ENCODE assay signal across 10 cellular contexts in the genomic region with DNA sequence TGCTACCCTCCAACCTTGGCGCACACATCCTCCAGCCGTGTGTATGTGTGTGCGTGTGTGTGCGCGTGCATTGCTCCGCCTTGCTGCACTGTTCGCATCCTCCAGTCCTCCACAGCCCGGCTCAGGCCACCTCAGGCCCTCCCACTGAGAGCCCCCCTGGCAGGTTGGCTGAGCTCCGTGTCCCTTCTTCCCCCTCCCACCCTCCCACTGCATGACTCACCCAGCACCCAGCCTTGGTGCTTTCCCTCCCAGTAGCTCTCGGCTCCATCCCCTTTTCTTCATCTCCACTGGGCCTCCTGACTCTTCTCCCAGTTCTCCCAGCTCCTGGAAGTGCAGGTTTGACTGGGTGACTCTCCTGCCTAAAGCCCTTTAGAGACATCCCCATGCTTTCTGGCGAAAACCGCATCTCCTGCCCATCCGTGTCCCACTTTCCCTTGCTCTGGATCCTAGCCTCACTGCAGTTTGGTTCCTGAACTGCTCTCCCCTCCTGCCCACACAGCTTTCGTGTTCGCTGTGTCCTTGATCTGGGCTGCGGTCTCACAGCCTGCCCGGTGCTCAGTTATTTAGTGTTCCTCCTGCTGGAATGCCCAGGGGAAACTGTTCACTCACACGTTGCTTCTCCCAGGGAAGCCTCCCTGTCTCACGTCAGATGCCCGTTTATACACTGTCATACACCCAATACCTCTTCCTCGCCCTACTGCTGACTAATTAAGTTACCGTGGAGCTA. TPM values are rescaled to one million over a fixed set of nuclear protein-coding genes. Genes with fewer than 3 reads are reported as not detected.
A peak's percentile ranks its signal among the peaks of the same experiment; 100 is the strongest.
DNase-seq lines count a peak whose midpoint lies in the region; ATAC-seq and TF ChIP-seq lines count a peak whose summit lies in the region.
"Had no signal": no experiment of that assay in that cellular context is flagged by ENCODE, and none has a peak within 500 bp of the region (broad histone marks: within the 10 kb centered on the region; RNA-seq: fewer than 3 reads in every experiment).

No MANE protein-coding gene starts in this region.

- peaks cover 10% of the 10 kb centered on the region for H3K4me1 Mint-ChIP-seq in progenitor cell of endocrine pancreas (ENCODE audit: low read depth)
- H3K4me1 Mint-ChIP-seq in stimulated activated naive B cell treated with anti-CD40 and anti-IgM and Interleukin-4, amounts not matched to agents 10 μg/mL and 1 μg/mL and 100 μg/mL, for 72 hours = peaks cover 18 to 46% of the 10 kb centered on the region in 2 donors

- H3K36me3 Mint-ChIP-seq in progenitor cell of endocrine pancreas (ENCODE audit: insufficient read depth) = peaks cover 5% of the 10 kb centered on the region
- peaks cover 28 to 42% of the 10 kb centered on the region in 2 donors for H3K36me3 Mint-ChIP-seq in stimulated activated naive B cell treated with anti-CD40 and anti-IgM and Interleukin-4, amounts not matched to agents 10 μg/mL and 1 μg/mL and 100 μg/mL, for 72 hours

- peak; percentile 4 for ATAC-seq in esophagus mucosa
- ATAC-seq in stimulated activated naive B cell treated with anti-CD40 and anti-IgM and Interleukin-4, amounts not matched to agents 10 μg/mL and 1 μg/mL and 100 μg/mL, for 72 hours (replicated peaks) = no peak
- no peak for ATAC-seq in HG03460 (IDR thresholded peaks at IDR 0.05; ENCODE audit: unreplicated experiment)

- TF ChIP-seq CTCF in RWPE1 (conservative IDR thresholded peaks at IDR 0.05; ENCODE audit: low read depth) = no peak
- no peak for TF ChIP-seq CTCF in progenitor cell of endocrine pancreas (IDR thresholded peaks at IDR 0.05; ENCODE audit: unreplicated experiment)

- no peaks in the 10 kb centered on the region for H3K9me3 Mint-ChIP-seq in progenitor cell of endocrine pancreas (ENCODE audit: low read depth)
- H3K9me3 Mint-ChIP-seq in stimulated activated naive B cell treated with anti-CD40 and anti-IgM and Interleukin-4, amounts not matched to agents 10 μg/mL and 1 μg/mL and 100 μg/mL, for 72 hours = no peaks in the 10 kb centered on the region
- H3K9me3 Mint-ChIP-seq: naive B cell had no signal

- peak overlapping the region; percentile 23 for H3K27ac ChIP-seq in RWPE1

- CTCF ChIA-PET in RWPE1 (lab: Yijun Ruan, JAX) = no interaction called here

- no peaks in the 10 kb centered on the region for H3K27me3 Mint-ChIP-seq in progenitor cell of endocrine pancreas
- H3K27me3 Mint-ChIP-seq in stimulated activated naive B cell treated with anti-CD40 and anti-IgM and Interleukin-4, amounts not matched to agents 10 μg/mL and 1 μg/mL and 100 μg/mL, for 72 hours = no peaks in the 10 kb centered on the region
- H3K27me3 Mint-ChIP-seq: naive B cell had no signal

- no peak overlapping the region for H3K4me3 Mint-ChIP-seq in progenitor cell of endocrine pancreas (ENCODE audit: low read depth)
- no peak overlapping the region for H3K4me3 Mint-ChIP-seq in stimulated activated naive B cell treated with anti-CD40 and anti-IgM and Interleukin-4, amounts not matched to agents 10 μg/mL and 1 μg/mL and 100 μg/mL, for 72 hours
- H3K4me3 Mint-ChIP-seq: naive B cell had no signal

- peak overlapping the region; percentile 21 for H3K27ac Mint-ChIP-seq in progenitor cell of endocrine pancreas
- H3K27ac Mint-ChIP-seq in stimulated activated naive B cell treated with anti-CD40 and anti-IgM and Interleukin-4, amounts not matched to agents 10 μg/mL and 1 μg/mL and 100 μg/mL, for 72 hours = no peak overlapping the region

- POLR2A ChIA-PET in RWPE1 (lab: Yijun Ruan, JAX; ENCODE audit: low non-redundant PET) = no interaction called here

- DNase-seq in GM03348 (ENCODE audit: low spot score) (peak; percentile 23), RWPE1 (ENCODE audit: low spot score) (no peak), progenitor cell of endocrine pancreas (ENCODE audit: low spot score, unreplicated experiment) (no peak), epidermal melanocyte (ENCODE audit: insufficient read length, low spot score) (no peak), KG1 (lab: John Stamatoyannopoulos, UW) (no peak)
- DNase-seq in stimulated activated naive B cell treated with anti-CD40 and anti-IgM and Interleukin-4, amounts not matched to agents 10 μg/mL and 1 μg/mL and 100 μg/mL, for 72 hours = no peak
- DNase-seq: naive B cell, NCI-H345 had no signal

RNA-seq across cellular contexts. Expression of a gene that starts 4.9 kb away (rescaled TPM):
- 5.3 TPM for total RNA-seq in esophagus mucosa
- 22.5 and 23.1 TPM in 2 replicates for total RNA-seq in progenitor cell of endocrine pancreas
